10 cellular contexts compared by ENCODE assay signal in the genomic region with DNA sequence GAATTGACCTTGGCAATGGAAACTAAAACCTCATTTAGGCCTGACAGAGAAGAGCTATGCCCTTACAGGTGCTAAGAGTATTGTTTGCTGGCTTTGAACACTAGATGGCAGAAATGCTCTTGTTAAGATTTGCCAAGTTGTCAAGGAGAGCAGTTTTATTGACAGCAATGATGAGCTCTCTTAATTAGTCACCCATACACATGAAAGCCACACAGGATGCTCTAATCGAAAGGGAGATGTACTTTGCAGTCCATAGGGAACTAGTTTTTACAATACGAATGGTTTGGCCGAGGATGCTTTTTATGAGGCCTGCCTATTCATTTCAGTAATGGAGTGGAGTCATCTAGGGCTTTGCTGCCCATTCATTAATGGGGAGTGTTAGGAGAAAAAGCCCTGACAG. TPM values are rescaled to one million over a fixed set of nuclear protein-coding genes. Genes with fewer than 3 reads are reported as not detected.
A peak's percentile ranks its signal among the peaks of the same experiment; 100 is the strongest.
DNase-seq lines count a peak whose midpoint lies in the region; ATAC-seq and TF ChIP-seq lines count a peak whose summit lies in the region.
"Had no signal": no experiment of that assay in that cellular context is flagged by ENCODE, and none has a peak within 500 bp of the region (broad histone marks: within the 10 kb centered on the region; RNA-seq: fewer than 3 reads in every experiment).

No MANE protein-coding gene starts in this region.

- intact Hi-C loops in prostate gland (cut with DNase I): no loop called here

- no peak overlapping the region for H3K27ac ChIP-seq in prostate gland
- H3K27ac ChIP-seq: SJCRH30 had no signal

- in situ Hi-C loops in T47D (cut with HindIII; ENCODE audit: low pct_unique_long_range_greater_than_20kb, low sequenced_read_pairs): no loop called here

- H3K4me3 ChIP-seq in prostate gland: no peak overlapping the region
- H3K4me3 ChIP-seq: SJCRH30 had no signal

- 43% methylated on average over 3 of the region's 3 CpGs for WGBS in prostate gland

- no peak for TF ChIP-seq POLR2A in prostate gland (IDR thresholded peaks at IDR 0.05)

- peak in 2 of 4 experiments; percentile 11 to 48 for TF ChIP-seq CTCF in prostate gland (IDR thresholded peaks at IDR 0.05)

- H3K36me3 ChIP-seq in prostate gland: no peaks in the 10 kb centered on the region
- H3K36me3 ChIP-seq: SJCRH30 had no signal

- H3K4me1 ChIP-seq in prostate gland (replicated peaks): no peaks in the 10 kb centered on the region
- H3K4me1 ChIP-seq: SJCRH30 had no signal

- H3K9me3 ChIP-seq in prostate gland: no peaks in the 10 kb centered on the region
- H3K9me3 ChIP-seq: SJCRH30 had no signal

- no peaks in the 10 kb centered on the region for H3K27me3 ChIP-seq in prostate gland (replicated peaks; ENCODE audit: insufficient read depth)
- H3K27me3 ChIP-seq: SJCRH30 had no signal

- peak; percentile 96 for ATAC-seq in GM18861 (IDR thresholded peaks at IDR 0.05; ENCODE audit: unreplicated experiment)
- peak; percentile 91 for ATAC-seq in HG02885 (IDR thresholded peaks at IDR 0.05; ENCODE audit: poor library complexity, unreplicated experiment)

- DNase-seq in CD1c-positive myeloid dendritic cell (ENCODE audit: extremely low spot score) (peak; percentile 6), NCI-H2081 treated with DMSO at 0.1 percent for 48 hours (lab: John Stamatoyannopoulos, UW) (peak; percentile 13), T47D (ENCODE audit: low read depth in 1 of 2, low spot score in 1 of 2) (peak; percentile 28 to 82), midbrain (lab: John Stamatoyannopoulos, UW) (peak; percentile 7), amniotic stem cell (lab: John Stamatoyannopoulos, UW) (no peak), prostate gland (ENCODE audit: low spot score) (no peak)

RNA-seq across cellular contexts. Expression of gene MBL2, which starts 45.4 kb away (rescaled TPM):
- total RNA-seq in prostate gland: not detected
- total RNA-seq: pulmonary artery endothelial cell, SJCRH30 had no signal

Comparison
In these comparisons a context has a peak if more than half of its experiments do, and no peak if none do; other contexts are left out.
1. DNase-seq: peak in CD1c-positive myeloid dendritic cell (single experiment), NCI-H2081 treated with DMSO at 0.1 percent for 48 hours (single experiment), T47D (2 of 2) and midbrain (single experiment); none in amniotic stem cell (single experiment) and prostate gland (single experiment).